In genomic region chr14:93870377-93870776, GRCh38 we compare ENCODE assay signal across 30 cellular contexts. TPM values are rescaled to one million over a fixed set of nuclear protein-coding genes. Genes with fewer than 3 reads are reported as not detected.
"Had no signal": no experiment of that assay in that cellular context is flagged by ENCODE, and none has a peak within 500 bp of the region (broad histone marks: within the 10 kb centered on the region; RNA-seq: fewer than 3 reads in every experiment).

No MANE protein-coding gene starts in this region.

- H3K27ac ChIP-seq: SJSA1 had no signal

- H3K36me3 ChIP-seq: SJSA1 had no signal

- H3K4me2 ChIP-seq: SK-N-SH had no signal

- H3K9ac ChIP-seq: SK-N-SH had no signal

- H3K4me1 ChIP-seq: SJSA1 had no signal

- DNase-seq: activated CD4-positive, alpha-beta T cell treated with anti-CD3 and anti-CD28 coated beads, Interleukin-2, amount 10 ng/mL, durations not matched to agents 7 days and 5 days; activated CD4-positive, alpha-beta T cell treated with anti-CD3 and anti-CD28 coated beads, Interleukin-2, amount 50 U/mL, for 48 hours; activated CD8-positive, alpha-beta T cell treated with anti-CD3 and anti-CD28 coated beads, Interleukin-2, amount 10 ng/mL, durations not matched to agents 7 days and 5 days; activated gamma-delta T cell; activated naive CD4-positive, alpha-beta T cell treated with Interleukin-2 at 50 U/mL for 16 hours; activated naive CD8-positive, alpha-beta T cell treated with anti-CD3 and anti-CD28 coated beads, Interleukin-2, amount 50 U/mL, for 24 hours; activated T-cell treated with anti-CD3 and anti-CD28 coated beads for 4 hours; activated T-cell treated with anti-CD3 and anti-CD28 coated beads, Interleukin-2, amount 50 U/mL, for 4 hours; anterior cingulate cortex; KG1; MM.1S; MV-4-11; NCI-H1092; NCI-H146; NCI-H187 treated with DMSO at 0.1 percent for 48 hours; NCI-H2081; NCI-H2171 treated with DMSO at 0.1 percent for 48 hours; NCI-H2227 treated with DMSO at 0.1 percent for 48 hours; NCI-H446; NCI-H510A treated with DMSO at 0.1 percent for 48 hours; NCI-H526 treated with DMSO at 0.1 percent for 48 hours; NCI-H774; SHP77 treated with DMSO at 0.1 percent for 48 hours; SK-N-SH had no signal

- H3K27me3 ChIP-seq: SJSA1 had no signal

- H3K4me3 ChIP-seq: SJSA1 had no signal

- ATAC-seq: activated CD8-positive, alpha-beta T cell treated with anti-CD3 and anti-CD28 coated beads, Interleukin-2, amount 10 ng/mL, durations not matched to agents 7 days and 5 days; activated naive CD8-positive, alpha-beta T cell treated with anti-CD3 and anti-CD28 coated beads, Interleukin-2, amount 50 U/mL, for 24 hours; activated T-cell treated with anti-CD3 and anti-CD28 coated beads, Interleukin-2, amount 50 U/mL, for 4 hours; Panc1 had no signal

- H3K9me3 ChIP-seq: SJSA1, SK-N-SH had no signal

RNA-seq across cellular contexts. Expression of gene FAM181A, which starts 56.8 kb away (rescaled TPM):
- total RNA-seq: activated CD4-positive, alpha-beta T cell treated with anti-CD3 and anti-CD28 coated beads, Interleukin-2, amount 10 ng/mL, durations not matched to agents 7 days and 5 days; activated CD8-positive, alpha-beta T cell treated with anti-CD3 and anti-CD28 coated beads, Interleukin-2, amount 10 ng/mL, durations not matched to agents 7 days and 5 days; activated T-cell treated with anti-CD3 and anti-CD28 coated beads, Interleukin-2, amount 50 U/mL, for 4 hours; bronchial epithelial cell; LHCN-M2; RPMI7951; SJSA1 had no signal
- polyA plus RNA-seq: IgD-negative memory B cell, SK-N-SH had no signal
